Comparison of ENCODE assay signal across 21 cellular contexts in the genomic region with DNA sequence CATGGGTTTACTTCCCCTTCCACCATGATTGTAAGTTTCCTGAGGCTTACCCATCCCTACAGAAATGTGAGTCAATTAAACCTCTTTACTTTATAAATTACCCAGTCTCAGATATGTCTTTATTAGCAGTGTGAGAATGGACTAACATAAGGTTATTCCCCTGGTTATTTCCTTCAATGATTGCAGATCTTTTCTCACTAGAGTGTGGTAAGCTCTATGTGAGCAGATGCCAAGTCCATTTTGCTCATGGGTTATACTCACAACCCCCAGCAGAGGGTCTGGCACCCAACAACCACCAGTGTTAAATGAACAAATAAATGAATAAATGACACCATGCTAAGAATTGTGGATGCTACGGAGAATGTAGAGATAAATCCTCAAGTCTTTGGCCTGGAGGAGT.
DNase-seq lines count a peak whose midpoint lies in the region; ATAC-seq, FAIRE-seq and TF ChIP-seq lines count a peak whose summit lies in the region.
"Had no signal": no experiment of that assay in that cellular context is flagged by ENCODE, and none has a peak within 500 bp of the region (broad histone marks: within the 10 kb centered on the region; RNA-seq: fewer than 3 reads in every experiment).

No MANE protein-coding gene starts in this region.

- DNase-seq in PC-3 (no peak), GM12878 (ENCODE audit: low read depth, low spot score) (no peak), osteoblast (ENCODE audit: insufficient read length, low spot score, missing footprints) (no peak), heart right ventricle (no peak), prostate gland (ENCODE audit: low spot score) (no peak), RCC 7860 (ENCODE audit: low spot score) (no peak), GM03348 (ENCODE audit: low spot score) (no peak)
- DNase-seq: C1 segment of cervical spinal cord; CD8-positive, alpha-beta memory T cell; DMS53; EL; H9; MM.1S; NCI-H1092; NCI-H146; NCI-H2081 treated with DMSO at 0.1 percent for 48 hours; SHP77 had no signal

- no peak for TF ChIP-seq EP300 in GM12878 (IDR thresholded peaks at IDR 0.05; ENCODE audit: borderline replicate concordance in 1 of 2, control insufficient read depth in 1 of 2, low read depth in 2 of 2, low read length in 2 of 2)

- intact Hi-C loops in PC-3 (cut with micrococcal nuclease) (loop anchor here (5.0 kb wide), 2 partner anchors 75 to 125 kb away; a partner anchor contains a TSS), GM12878 (cut with micrococcal nuclease; ENCODE audit: unreplicated experiment) (no loop called here), heart right ventricle (cut with DNase I) (no loop called here), prostate gland (cut with DNase I) (no loop called here)

- H3K4me1 ChIP-seq in PC-3 (ENCODE audit: insufficient read depth, low read length): peaks cover 23% of the 10 kb centered on the region
- H3K4me1 ChIP-seq in GM12878 (ENCODE audit: control insufficient read depth, insufficient read depth, low read length): no peaks in the 10 kb centered on the region
- H3K4me1 ChIP-seq in osteoblast (ENCODE audit: insufficient read depth, low read length): peaks cover 12% of the 10 kb centered on the region
- no peaks in the 10 kb centered on the region for H3K4me1 ChIP-seq in heart right ventricle
- no peaks in the 10 kb centered on the region for H3K4me1 ChIP-seq in prostate gland (replicated peaks)
- H3K4me1 ChIP-seq: A549 had no signal

- H2AFZ ChIP-seq in PC-3 (ENCODE audit: low read length): no peak overlapping the region
- no peak overlapping the region for H2AFZ ChIP-seq in GM12878 (ENCODE audit: control insufficient read depth, low read depth, low read length)
- no peak overlapping the region for H2AFZ ChIP-seq in osteoblast (ENCODE audit: low read length)

- H3F3A ChIP-seq in PC-3 (ENCODE audit: low read length, unreplicated experiment): no peaks in the 10 kb centered on the region

- no peaks in the 10 kb centered on the region for H3K9me2 ChIP-seq in PC-3 (replicated peaks; ENCODE audit: low read length)

- SMC1A ChIA-PET in GM12878 (lab: Charles Lee; ENCODE audit: uncharacterized antibody, unreplicated experiment): interaction anchor here (1.2 kb wide), 1 partner anchor 16 kb away, joined by 4 read pairs; no protein-coding TSS in a partner anchor

- H3K27me3 ChIP-seq in PC-3 (ENCODE audit: low read length) (no peaks in the 10 kb centered on the region), GM12878 (replicated peaks in 1 of 2; ENCODE audit: control insufficient read depth in 2 of 2, insufficient read depth in 2 of 2, low read length in 1 of 2) (no peaks in the 10 kb centered on the region), osteoblast (ENCODE audit: insufficient read depth, low read length) (no peaks in the 10 kb centered on the region), heart right ventricle (no peaks in the 10 kb centered on the region), prostate gland (replicated peaks; ENCODE audit: insufficient read depth) (no peaks in the 10 kb centered on the region)

- BruUV-seq in PC-3 (replicated peaks; lab: Mats Ljungman, UMichigan): no TSS peak
- no TSS peak for BruUV-seq in GM12878 (replicated peaks; lab: Mats Ljungman, UMichigan)

- H3K4me3 ChIP-seq in PC-3 (ENCODE audit: low read length) (no peak overlapping the region), GM12878 (no peak overlapping the region), osteoblast (ENCODE audit: insufficient read depth, low read length) (no peak overlapping the region), heart right ventricle (no peak overlapping the region), prostate gland (no peak overlapping the region)
- H3K4me3 ChIP-seq: A549, SK-N-MC had no signal

- in situ Hi-C loops in GM12878 (cut with MboI): no loop called here

- TF ChIP-seq CTCF in PC-3 (conservative IDR thresholded peaks at IDR 0.05; ENCODE audit: low read depth, low read length) (no peak), GM12878 (IDR thresholded peaks at IDR 0.05 in 2 of 3, conservative IDR thresholded peaks at IDR 0.05 in 1 of 3; ENCODE audit: control insufficient read depth in 2 of 3, extremely low read depth in 1 of 3, insufficient read depth in 1 of 3, low read depth in 3 of 3, low read length in 3 of 3) (no peak), osteoblast (IDR thresholded peaks at IDR 0.05; ENCODE audit: extremely low read depth, low read depth, low read length) (peak; percentile 6), heart right ventricle (IDR thresholded peaks at IDR 0.05) (no peak), prostate gland (IDR thresholded peaks at IDR 0.05) (no peak)

- H3K9ac ChIP-seq in PC-3 (ENCODE audit: low read length) (no peak overlapping the region), GM12878 (ENCODE audit: control insufficient read depth, insufficient read depth, low read length) (no peak overlapping the region)

- POLR2A ChIA-PET in PC-3 (lab: Charles Lee; ENCODE audit: unreplicated experiment): no interaction called here
- POLR2A ChIA-PET in GM12878 (lab: Charles Lee): no interaction called here

- ATAC-seq in GM18868 (IDR thresholded peaks at IDR 0.05; ENCODE audit: unreplicated experiment) (peak; percentile 73), PC-3 (no peak), GM12878 (peak; percentile 55), heart right ventricle (no peak)
- ATAC-seq: A549 had no signal

- H3K9me3 ChIP-seq in PC-3 (ENCODE audit: low read length) (no peaks in the 10 kb centered on the region), GM12878 (replicated peaks; ENCODE audit: control insufficient read depth, insufficient read depth, low read length) (no peaks in the 10 kb centered on the region), osteoblast (ENCODE audit: low read depth, low read length) (no peaks in the 10 kb centered on the region), heart right ventricle (peaks cover 0 to 2% (median 0%) of the 10 kb centered on the region in 11 donors), prostate gland (no peaks in the 10 kb centered on the region)
- H3K9me3 ChIP-seq: A549 had no signal

- H3K36me3 ChIP-seq in PC-3 (ENCODE audit: low read depth, low read length): no peaks in the 10 kb centered on the region
- H3K36me3 ChIP-seq in GM12878 (ENCODE audit: control insufficient read depth in 2 of 2, insufficient read depth in 2 of 2, low read length in 1 of 2): no peaks in the 10 kb centered on the region
- H3K36me3 ChIP-seq in osteoblast (ENCODE audit: insufficient read depth, low read length): no peaks in the 10 kb centered on the region
- H3K36me3 ChIP-seq in heart right ventricle: no peaks in the 10 kb centered on the region
- no peaks in the 10 kb centered on the region for H3K36me3 ChIP-seq in prostate gland

- RAD21 ChIA-PET in GM12878 (lab: Charles Lee; ENCODE audit: unreplicated experiment): no interaction called here

- TF ChIP-seq POLR2A in GM12878 (IDR thresholded peaks at IDR 0.05; ENCODE audit: low read depth, low read length): no peak
- no peak for TF ChIP-seq POLR2A in prostate gland (IDR thresholded peaks at IDR 0.05)

- 61% methylated on average over 1 of the region's 1 CpG for WGBS in GM12878 (ENCODE audit: insufficient coverage, insufficient replicate concordance, low lambda C conversion rate, missing lambda C conversion rate)
- 82 to 89% methylated on average over 1 of the region's 1 CpG for WGBS in heart right ventricle, 2 donors
- WGBS in prostate gland: 89% methylated on average over 1 of the region's 1 CpG

- CTCF ChIA-PET in PC-3 (lab: Charles Lee) (interaction anchor here (1.0 kb wide), 1 partner anchor 56 kb away, joined by 3 read pairs; no protein-coding TSS in a partner anchor), GM12878 (lab: Yijun Ruan, JAX) (no interaction called here)

- TF ChIP-seq RAD21 in GM12878 (IDR thresholded peaks at IDR 0.05; ENCODE audit: insufficient read depth, low read depth, low read length): no peak

- H3K79me2 ChIP-seq in PC-3 (ENCODE audit: low read length): no peaks in the 10 kb centered on the region
- no peaks in the 10 kb centered on the region for H3K79me2 ChIP-seq in GM12878 (ENCODE audit: control insufficient read depth, insufficient read depth, low read length)
- peaks cover 18% of the 10 kb centered on the region for H3K79me2 ChIP-seq in osteoblast (ENCODE audit: insufficient read depth, low read length)

- peak overlapping the region; percentile 76 for H3K4me2 ChIP-seq in PC-3 (ENCODE audit: low read length)
- no peak overlapping the region for H3K4me2 ChIP-seq in GM12878 (ENCODE audit: control insufficient read depth, insufficient read depth)
- H3K4me2 ChIP-seq in osteoblast (ENCODE audit: insufficient read depth, low read length): no peak overlapping the region
- H3K4me2 ChIP-seq: A549 had no signal

- FAIRE-seq in GM12878 (lab: Jason Lieb, UNC) (no peak), RCC 7860 (lab: Jason Lieb, UNC) (no peak)
- FAIRE-seq: A549, GM12892 had no signal

- H4K20me1 ChIP-seq in PC-3 (ENCODE audit: low read length) (no peaks in the 10 kb centered on the region), GM12878 (ENCODE audit: control insufficient read depth, insufficient read depth) (no peaks in the 10 kb centered on the region), osteoblast (ENCODE audit: insufficient read depth, low read length) (peaks cover 10% of the 10 kb centered on the region)

- H3K27ac ChIP-seq in PC-3 (ENCODE audit: low read length): peak overlapping the region; percentile 68
- no peak overlapping the region for H3K27ac ChIP-seq in GM12878 (ENCODE audit: control insufficient read depth, insufficient read depth)
- H3K27ac ChIP-seq in osteoblast (ENCODE audit: low read depth, low read length): no peak overlapping the region
- no peak overlapping the region for H3K27ac ChIP-seq in heart right ventricle
- H3K27ac ChIP-seq in prostate gland: no peak overlapping the region
- H3K27ac ChIP-seq: A549, SK-N-MC had no signal

TF ChIP-seq in GM12878, 131 proteins besides CTCF, POLR2A, EP300 and RAD21 (continues in another document):
- TF ChIP-seq, protein P1, sequence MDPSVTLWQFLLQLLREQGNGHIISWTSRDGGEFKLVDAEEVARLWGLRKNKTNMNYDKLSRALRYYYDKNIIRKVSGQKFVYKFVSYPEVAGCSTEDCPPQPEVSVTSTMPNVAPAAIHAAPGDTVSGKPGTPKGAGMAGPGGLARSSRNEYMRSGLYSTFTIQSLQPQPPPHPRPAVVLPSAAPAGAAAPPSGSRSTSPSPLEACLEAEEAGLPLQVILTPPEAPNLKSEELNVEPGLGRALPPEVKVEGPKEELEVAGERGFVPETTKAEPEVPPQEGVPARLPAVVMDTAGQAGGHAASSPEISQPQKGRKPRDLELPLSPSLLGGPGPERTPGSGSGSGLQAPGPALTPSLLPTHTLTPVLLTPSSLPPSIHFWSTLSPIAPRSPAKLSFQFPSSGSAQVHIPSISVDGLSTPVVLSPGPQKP (IDR thresholded peaks at IDR 0.05; ENCODE audit: low read depth, low read length): no peak
- TF ChIP-seq ZNF24 (IDR thresholded peaks at IDR 0.05) (no peak), YY1 (IDR thresholded peaks at IDR 0.05; ENCODE audit: low read depth, low read length) (no peak)

Comparison
In these comparisons a context has a peak if more than half of its experiments do, and no peak if none do; other contexts are left out.
1. ATAC-seq: peak in GM18868 (single experiment) and GM12878 (single experiment); none in PC-3 (single experiment) and heart right ventricle (0 of 8).